Comparison of ENCODE assay signal across 13 cellular contexts in the genomic region with DNA sequence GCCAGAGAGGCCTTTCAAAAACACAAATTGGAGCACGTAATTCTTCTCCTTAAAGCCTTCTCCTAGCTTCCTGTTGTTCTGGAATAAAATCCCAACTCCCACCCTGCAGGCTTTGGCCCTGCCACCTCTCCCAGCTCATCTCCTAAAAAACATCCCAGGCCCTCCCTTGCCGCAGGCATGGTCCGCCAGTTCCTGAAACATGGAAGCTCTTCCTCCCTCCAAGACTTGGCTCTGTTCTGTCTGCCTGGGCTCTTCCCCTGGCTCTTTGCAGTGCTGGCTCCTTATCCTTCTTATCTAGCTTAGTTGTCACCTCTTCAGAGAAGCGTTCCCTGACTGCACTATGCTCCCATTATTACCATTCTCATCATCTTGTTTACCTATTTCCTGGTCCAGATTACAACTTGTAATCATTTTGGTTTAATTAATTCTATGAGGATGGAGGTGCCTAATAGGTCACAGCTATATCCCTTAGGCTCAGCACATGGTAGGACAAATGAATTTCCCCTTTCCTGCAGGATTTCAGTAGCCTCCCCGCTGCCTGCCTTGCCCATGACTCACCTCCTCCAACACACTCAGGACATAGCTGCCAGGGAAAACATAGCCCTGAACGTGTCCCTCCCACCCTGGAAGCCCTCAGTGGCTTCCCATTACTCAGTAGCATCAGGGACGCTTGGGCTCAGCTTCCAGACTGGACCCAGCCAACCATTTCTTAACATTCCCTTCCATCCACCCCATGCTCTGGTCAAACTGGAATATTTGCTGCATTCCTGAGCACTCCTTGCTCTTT. TPM values are rescaled to one million over a fixed set of nuclear protein-coding genes. Genes with fewer than 3 reads are reported as not detected.
A peak's percentile ranks its signal among the peaks of the same experiment; 100 is the strongest.
DNase-seq lines count a peak whose midpoint lies in the region; TF ChIP-seq lines count a peak whose summit lies in the region.
"Had no signal": no experiment of that assay in that cellular context is flagged by ENCODE, and none has a peak within 500 bp of the region (broad histone marks: within the 10 kb centered on the region; RNA-seq: fewer than 3 reads in every experiment).

No MANE protein-coding gene starts in this region.

- no peaks in the 10 kb centered on the region for H3K36me3 Mint-ChIP-seq in neural progenitor cell

- no peak for TF ChIP-seq POLR2A in esophagus squamous epithelium (IDR thresholded peaks at IDR 0.05)

- H3K4me2 ChIP-seq in neural progenitor cell, result peak overlapping the region; percentile 67
- H3K4me2 ChIP-seq: KMS-11 had no signal

- H3K27ac Mint-ChIP-seq in neural progenitor cell, result peak overlapping the region; percentile 51

- H3K9ac ChIP-seq in neural progenitor cell, result no peak overlapping the region
- H3K9ac ChIP-seq: KMS-11 had no signal

- H4K20me1 ChIP-seq in neural progenitor cell (ENCODE audit: low read depth), result no peaks in the 10 kb centered on the region

- H3K9me3 Mint-ChIP-seq in neural progenitor cell, result peaks cover 3% of the 10 kb centered on the region

- no peaks in the 10 kb centered on the region for H3K27me3 ChIP-seq in neural progenitor cell
- H3K27me3 ChIP-seq in esophagus squamous epithelium, result peaks cover 0 to 95% (median 0%) of the 10 kb centered on the region in 4 donors

- intact Hi-C loops in esophagus squamous epithelium (cut with DNase I), result loop anchor here (10.0 kb wide), 1 partner anchor 427 kb away; no protein-coding TSS in a partner anchor

- H3K4me3 Mint-ChIP-seq in neural progenitor cell, result no peak overlapping the region

- no peak overlapping the region for H2AFZ ChIP-seq in neural progenitor cell (replicated peaks)

- H3K9me3 ChIP-seq in neural progenitor cell (ENCODE audit: low read depth) (no peaks in the 10 kb centered on the region), esophagus squamous epithelium (no peaks in the 10 kb centered on the region)

- H3K27ac ChIP-seq in neural progenitor cell (no peak overlapping the region), esophagus squamous epithelium (no peak overlapping the region)
- H3K27ac ChIP-seq: KMS-11, skin epidermis had no signal

- H3F3A ChIP-seq in neural progenitor cell (ENCODE audit: low read depth), result peaks cover 40% of the 10 kb centered on the region

- H3K4me1 Mint-ChIP-seq in neural progenitor cell, result peaks cover 39% of the 10 kb centered on the region

- peaks cover 48% of the 10 kb centered on the region for H3K4me1 ChIP-seq in neural progenitor cell
- H3K4me1 ChIP-seq in esophagus squamous epithelium, result no peaks in the 10 kb centered on the region

- H3K4me3 ChIP-seq in neural progenitor cell (no peak overlapping the region), esophagus squamous epithelium (no peak overlapping the region)
- H3K4me3 ChIP-seq: skin epidermis had no signal

- peak; percentile 93 for DNase-seq in AG20443 (ENCODE audit: low spot score)
- DNase-seq in HT1080 (ENCODE audit: low read depth), result peak; percentile 68
- DNase-seq in dermis blood vessel endothelial cell, result peak; percentile 9
- DNase-seq in neural progenitor cell (ENCODE audit: low spot score), result no peak
- no peak for DNase-seq in NCI-H2029 treated with DMSO at 0.1 percent for 48 hours (lab: John Stamatoyannopoulos, UW)
- no peak for DNase-seq in NCI-H2029 (lab: John Stamatoyannopoulos, UW)
- no peak for DNase-seq in esophagus squamous epithelium (lab: John Stamatoyannopoulos, UW)
- DNase-seq in cerebellar nuclear complex (lab: John Stamatoyannopoulos, UW), result no peak
- DNase-seq: activated CD8-positive, alpha-beta memory T cell treated with anti-CD3 and anti-CD28 coated beads, Interleukin-2, amount 50 U/mL, for 48 hours; NCI-H2171 treated with DMSO at 0.1 percent for 48 hours had no signal

- H3K27me3 Mint-ChIP-seq in neural progenitor cell (ENCODE audit: insufficient read depth, low read depth), result peaks cover 19% of the 10 kb centered on the region

- TF ChIP-seq CTCF in neural progenitor cell (IDR thresholded peaks at IDR 0.05) (no peak), esophagus squamous epithelium (IDR thresholded peaks at IDR 0.05) (no peak)

- 36 to 37% methylated on average over 6 to 7 of the region's 7 CpGs for WGBS in esophagus squamous epithelium, 2 donors

- H3K79me2 ChIP-seq in neural progenitor cell (ENCODE audit: low read depth), result no peaks in the 10 kb centered on the region

- no peaks in the 10 kb centered on the region for H3K36me3 ChIP-seq in neural progenitor cell
- H3K36me3 ChIP-seq in esophagus squamous epithelium, result no peaks in the 10 kb centered on the region

RNA-seq across cellular contexts. Expression of gene IGSF21, which starts 15.7 kb away (rescaled TPM):
- not detected in 2 replicates for total RNA-seq in HT1080 (2014; rRNA removed; shearing (Covaris generic))
- not detected in 2 replicates for polyA plus RNA-seq in HT1080 (2015; cell fraction: cytosol; rRNA removed)
- not detected in 2 replicates for polyA plus RNA-seq in HT1080 (2015; cell fraction: nucleus; rRNA removed)
- total RNA-seq in dermis blood vessel endothelial cell (not detected in 2 replicates), neural progenitor cell (ENCODE audit: low replicate concordance) (1.7 and 6.9 TPM in 2 replicates), esophagus squamous epithelium (1 to 10 TPM in 1 of 4 donors, under 1 TPM in 2, not detected in 1; 0.26 to 2.7 (median 0.88) TPM)
- total RNA-seq: myocyte had no signal

Comparison
In these comparisons a context has a peak if more than half of its experiments do, and no peak if none do; other contexts are left out.
1. DNase-seq: peak in AG20443 (single experiment), HT1080 (single experiment) and dermis blood vessel endothelial cell (single experiment); none in neural progenitor cell (single experiment), NCI-H2029 treated with DMSO at 0.1 percent for 48 hours (single experiment), NCI-H2029 (single experiment), esophagus squamous epithelium (single experiment) and cerebellar nuclear complex (0 of 2).